6 cellular contexts compared by ENCODE assay signal in the genomic region with DNA sequence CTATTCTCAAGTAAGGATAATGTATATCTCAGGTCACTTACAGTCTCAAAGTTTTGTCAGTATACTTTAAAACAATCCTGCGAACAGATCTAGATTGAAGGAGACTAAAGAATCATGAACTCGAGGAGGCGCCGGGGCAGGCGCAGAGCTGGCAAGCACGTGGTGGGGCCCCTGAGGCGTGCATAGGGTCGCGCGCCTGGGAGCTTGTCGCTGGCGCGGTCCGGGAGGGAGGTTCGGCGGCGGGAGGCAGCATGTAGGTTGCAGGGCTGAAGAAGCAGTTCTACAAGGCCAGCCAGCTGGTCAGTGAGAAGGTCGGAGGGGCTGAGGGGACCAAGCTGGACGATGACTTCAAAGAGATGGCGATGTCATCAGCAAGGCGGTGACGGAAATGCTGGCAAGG. TPM values are rescaled to one million over a fixed set of nuclear protein-coding genes. Genes with fewer than 3 reads are reported as not detected.
"Had no signal": no experiment of that assay in that cellular context is flagged by ENCODE, and none has a peak within 500 bp of the region (broad histone marks: within the 10 kb centered on the region; RNA-seq: fewer than 3 reads in every experiment).

No MANE protein-coding gene starts in this region.

RNA-seq across cellular contexts. Expression of gene CLDN25, which starts 9.4 kb away (rescaled TPM):
- total RNA-seq: GM23248, GM23338, H1, H4, H9, HFFc6 had no signal
- polyA plus RNA-seq: GM23248, GM23338, H1 had no signal
